Comparison of ENCODE assay signal across 13 cellular contexts in genomic region chr2:37858725-37859267, GRCh38.
DNase-seq lines count a peak whose midpoint lies in the region; ATAC-seq and TF ChIP-seq lines count a peak whose summit lies in the region.
"Had no signal": no experiment of that assay in that cellular context is flagged by ENCODE, and none has a peak within 500 bp of the region (broad histone marks: within the 10 kb centered on the region; RNA-seq: fewer than 3 reads in every experiment).

No MANE protein-coding gene starts in this region.

- H3K4me2 ChIP-seq in neural progenitor cell, result no peak overlapping the region

- peaks cover 2% of the 10 kb centered on the region for H3K4me1 Mint-ChIP-seq in neural progenitor cell

- peaks cover 2% of the 10 kb centered on the region for H3K27me3 Mint-ChIP-seq in neural progenitor cell (ENCODE audit: insufficient read depth, low read depth)

- 62 to 70% (median 67%) methylated on average over 5 of the region's 5 CpGs for WGBS in heart left ventricle, 4 donors

- no peaks in the 10 kb centered on the region for H3K27me3 ChIP-seq in heart left ventricle
- H3K27me3 ChIP-seq in ascending aorta, result no peaks in the 10 kb centered on the region
- no peaks in the 10 kb centered on the region for H3K27me3 ChIP-seq in muscle layer of colon (ENCODE audit: control insufficient read depth in 1 of 2, insufficient read depth in 2 of 2, low read length in 2 of 2)
- no peaks in the 10 kb centered on the region for H3K27me3 ChIP-seq in thoracic aorta (replicated peaks; ENCODE audit: insufficient read depth)
- no peaks in the 10 kb centered on the region for H3K27me3 ChIP-seq in neural progenitor cell

- no peaks in the 10 kb centered on the region for H3K79me2 ChIP-seq in neural progenitor cell (ENCODE audit: low read depth)

- H3K36me3 ChIP-seq in heart left ventricle, result no peaks in the 10 kb centered on the region
- no peaks in the 10 kb centered on the region for H3K36me3 ChIP-seq in ascending aorta
- no peaks in the 10 kb centered on the region for H3K36me3 ChIP-seq in muscle layer of colon (ENCODE audit: insufficient read depth, low read length)
- H3K36me3 ChIP-seq in thoracic aorta, result no peaks in the 10 kb centered on the region
- no peaks in the 10 kb centered on the region for H3K36me3 ChIP-seq in neural progenitor cell

- peaks cover 14 to 50% (median 37%) of the 10 kb centered on the region in 12 donors for H3K4me1 ChIP-seq in heart left ventricle
- peaks cover 15 to 40% of the 10 kb centered on the region in 2 donors for H3K4me1 ChIP-seq in ascending aorta
- H3K4me1 ChIP-seq in muscle layer of colon (ENCODE audit: insufficient read depth, low read length), result peaks cover 44% of the 10 kb centered on the region
- peaks cover 26 to 46% of the 10 kb centered on the region in 2 donors for H3K4me1 ChIP-seq in thoracic aorta (ENCODE audit: control insufficient read depth in 1 of 2, low read depth in 2 of 2)
- H3K4me1 ChIP-seq in neural progenitor cell, result no peaks in the 10 kb centered on the region

- no peak overlapping the region for H3K4me3 ChIP-seq in heart left ventricle
- H3K4me3 ChIP-seq in ascending aorta, result no peak overlapping the region
- no peak overlapping the region for H3K4me3 ChIP-seq in muscle layer of colon (ENCODE audit: low read depth in 1 of 2, low read length in 2 of 2)
- H3K4me3 ChIP-seq in thoracic aorta, result no peak overlapping the region
- H3K4me3 ChIP-seq in neural progenitor cell, result no peak overlapping the region
- H3K4me3 ChIP-seq: K562 had no signal

- no peak overlapping the region for H2AFZ ChIP-seq in neural progenitor cell (replicated peaks)

- no peak overlapping the region for H3K27ac Mint-ChIP-seq in neural progenitor cell

- intact Hi-C loops in heart left ventricle (cut with DNase I) (no loop called here), left ventricle myocardium superior (cut with micrococcal nuclease) (no loop called here), ascending aorta (cut with DNase I) (no loop called here)

- no peaks in the 10 kb centered on the region for H3K36me3 Mint-ChIP-seq in neural progenitor cell

- peaks cover 0 to 17% (median 0%) of the 10 kb centered on the region in 12 donors for H3K9me3 ChIP-seq in heart left ventricle
- no peaks in the 10 kb centered on the region for H3K9me3 ChIP-seq in ascending aorta
- no peaks in the 10 kb centered on the region for H3K9me3 ChIP-seq in muscle layer of colon (ENCODE audit: low read length)
- no peaks in the 10 kb centered on the region for H3K9me3 ChIP-seq in thoracic aorta
- H3K9me3 ChIP-seq in neural progenitor cell (ENCODE audit: low read depth), result no peaks in the 10 kb centered on the region

- peak overlapping the region in 8 of 12 donors; percentile 23 to 92 (median 76) for H3K27ac ChIP-seq in heart left ventricle
- H3K27ac ChIP-seq in ascending aorta, result peak overlapping the region; percentile 21 to 84
- H3K27ac ChIP-seq in muscle layer of colon (ENCODE audit: low read depth, low read length), result peak overlapping the region; percentile 72
- peak overlapping the region; percentile 78 to 79 for H3K27ac ChIP-seq in thoracic aorta
- H3K27ac ChIP-seq in neural progenitor cell, result no peak overlapping the region

- TF ChIP-seq POLR2A in heart left ventricle (IDR thresholded peaks at IDR 0.05), result no peak

- no peaks in the 10 kb centered on the region for H4K20me1 ChIP-seq in neural progenitor cell (ENCODE audit: low read depth)

- no peak overlapping the region for H3K4me3 Mint-ChIP-seq in neural progenitor cell

- H3K9ac ChIP-seq in muscle layer of colon (ENCODE audit: low read length) (peak overlapping the region; percentile 47), neural progenitor cell (no peak overlapping the region)

- ATAC-seq in heart left ventricle (no peak), left ventricle myocardium superior (no peak), thoracic aorta (ENCODE audit: insufficient number of reproducible peaks, low FRiP score, low read depth) (no peak), HG03097 (IDR thresholded peaks at IDR 0.05; ENCODE audit: low FRiP score, unreplicated experiment) (no peak)
- ATAC-seq: K562 had no signal

- no peak for DNase-seq in heart left ventricle
- no peak for DNase-seq in left ventricle myocardium superior
- DNase-seq in ascending aorta (ENCODE audit: low spot score in 2 of 2), result no peak
- DNase-seq in thoracic aorta (ENCODE audit: low spot score), result no peak
- DNase-seq in neural progenitor cell (ENCODE audit: low spot score), result no peak
- DNase-seq in DMS153 treated with DMSO at 0.1 percent for 48 hours (lab: John Stamatoyannopoulos, UW; ENCODE audit: unreplicated experiment), result no peak
- DNase-seq: activated effector memory CD4-positive, alpha-beta T cell treated with Interleukin-2 at 50 U/mL for 16 hours; central memory CD4-positive, alpha-beta T cell; NCI-H1436 treated with DMSO at 0.1 percent for 48 hours; NCI-H526 had no signal

- H3K9me3 Mint-ChIP-seq in neural progenitor cell, result peaks cover 6% of the 10 kb centered on the region

- no peaks in the 10 kb centered on the region for H3F3A ChIP-seq in neural progenitor cell (ENCODE audit: low read depth)

- TF ChIP-seq CTCF in heart left ventricle (IDR thresholded peaks at IDR 0.05) (no peak), ascending aorta (IDR thresholded peaks at IDR 0.05) (no peak), thoracic aorta (IDR thresholded peaks at IDR 0.05) (no peak), neural progenitor cell (IDR thresholded peaks at IDR 0.05) (no peak)
